In genomic region chr12:65331456-65331855, GRCh38 we compare ENCODE assay signal across 22 cellular contexts. TPM values are rescaled to one million over a fixed set of nuclear protein-coding genes. Genes with fewer than 3 reads are reported as not detected.
DNase-seq lines count a peak whose midpoint lies in the region; ATAC-seq and TF ChIP-seq lines count a peak whose summit lies in the region.
"Had no signal": no experiment of that assay in that cellular context is flagged by ENCODE, and none has a peak within 500 bp of the region (broad histone marks: within the 10 kb centered on the region; RNA-seq: fewer than 3 reads in every experiment).

No MANE protein-coding gene starts in this region.

- H3K27ac ChIP-seq in BLaER1 (no peak overlapping the region), mesenchymal stem cell (ENCODE audit: low read length, poor library complexity, severe bottlenecking) (no peak overlapping the region), trophoblast cell (ENCODE audit: low read depth, low read length) (no peak overlapping the region), smooth muscle cell (ENCODE audit: low read depth) (no peak overlapping the region)
- H3K27ac ChIP-seq: A549, GM23248 had no signal

- H3K9ac ChIP-seq in BLaER1 (no peak overlapping the region), mesenchymal stem cell (ENCODE audit: low read length) (no peak overlapping the region), trophoblast cell (ENCODE audit: low read length) (no peak overlapping the region), smooth muscle cell (ENCODE audit: low read depth) (no peak overlapping the region)
- H3K9ac ChIP-seq: GM23248 had no signal

- TF ChIP-seq CTCF in smooth muscle cell (IDR thresholded peaks at IDR 0.05; ENCODE audit: borderline replicate concordance, insufficient read depth, poor library complexity, severe bottlenecking): no peak

- H2BK120ac ChIP-seq in mesenchymal stem cell (ENCODE audit: low read depth, low read length) (no peak overlapping the region), trophoblast cell (ENCODE audit: insufficient read depth, low read length, poor library complexity) (no peak overlapping the region)

- H3K27me3 ChIP-seq in BLaER1 (no peaks in the 10 kb centered on the region), mesenchymal stem cell (ENCODE audit: control insufficient read depth in 1 of 2, insufficient read depth in 1 of 2, low read length in 2 of 2) (no peaks in the 10 kb centered on the region), trophoblast cell (ENCODE audit: insufficient read depth, low read length) (no peaks in the 10 kb centered on the region), smooth muscle cell (ENCODE audit: low read depth) (no peaks in the 10 kb centered on the region)

- H3K23ac ChIP-seq in mesenchymal stem cell (ENCODE audit: low read length in 2 of 2) (peak overlapping the region in 1 of 2 experiments; percentile 83), trophoblast cell (ENCODE audit: low read length) (no peak overlapping the region)

- H3F3A ChIP-seq in smooth muscle cell (ENCODE audit: low read depth): peaks cover 36% of the 10 kb centered on the region

- no peak overlapping the region for H4K8ac ChIP-seq in mesenchymal stem cell (ENCODE audit: low read length)
- no peak overlapping the region for H4K8ac ChIP-seq in trophoblast cell (ENCODE audit: low read depth, low read length)

- H2BK15ac ChIP-seq in mesenchymal stem cell (ENCODE audit: low read depth, poor library complexity, severe bottlenecking): no peak overlapping the region

- H3K36me3 ChIP-seq in BLaER1 (no peaks in the 10 kb centered on the region), mesenchymal stem cell (ENCODE audit: control insufficient read depth in 1 of 2, insufficient read depth in 2 of 2, low read depth in 1 of 2, low read length in 2 of 2) (peaks cover 8% of the 10 kb centered on the region in 2 experiments), trophoblast cell (ENCODE audit: control insufficient read depth in 1 of 2, insufficient read depth in 2 of 2, low read length in 2 of 2) (no peaks in the 10 kb centered on the region), smooth muscle cell (ENCODE audit: low read depth) (peaks cover 3% of the 10 kb centered on the region)
- H3K36me3 ChIP-seq: BE2C had no signal

- H2BK5ac ChIP-seq in mesenchymal stem cell (ENCODE audit: low read depth, low read length, poor library complexity, severe bottlenecking) (no peak overlapping the region), trophoblast cell (ENCODE audit: low read depth, low read length, poor library complexity) (no peak overlapping the region)

- H4K20me1 ChIP-seq in BLaER1 (no peaks in the 10 kb centered on the region), smooth muscle cell (ENCODE audit: low read depth) (no peaks in the 10 kb centered on the region)

- H3K79me1 ChIP-seq in mesenchymal stem cell (replicated peaks; ENCODE audit: low read length, poor library complexity, severe bottlenecking) (peaks cover 2% of the 10 kb centered on the region), trophoblast cell (ENCODE audit: low read length) (peaks cover 8% of the 10 kb centered on the region)

- H3K4me3 ChIP-seq in BLaER1 (no peak overlapping the region), mesenchymal stem cell (ENCODE audit: insufficient read depth in 1 of 2, low read depth in 1 of 2, low read length in 2 of 2) (no peak overlapping the region), trophoblast cell (ENCODE audit: low read depth, low read length) (no peak overlapping the region), smooth muscle cell (no peak overlapping the region)
- H3K4me3 ChIP-seq: A549, GM23248 had no signal

- ATAC-seq in HG03565 (IDR thresholded peaks at IDR 0.05; ENCODE audit: unreplicated experiment): no peak
- ATAC-seq: A549, HCT116 had no signal

- no peak overlapping the region for H2BK12ac ChIP-seq in mesenchymal stem cell (ENCODE audit: low read length in 2 of 2)
- no peak overlapping the region for H2BK12ac ChIP-seq in trophoblast cell (ENCODE audit: low read length)

- peak overlapping the region in 1 of 2 experiments; percentile 73 for H3K4ac ChIP-seq in mesenchymal stem cell (ENCODE audit: low read depth in 1 of 2, low read length in 2 of 2)
- H3K4ac ChIP-seq in trophoblast cell (ENCODE audit: low read depth, low read length): no peak overlapping the region

- H3K4me2 ChIP-seq in BLaER1: peak overlapping the region; percentile 6; the same call in 1 of the 2 replicates
- H3K4me2 ChIP-seq in mesenchymal stem cell (ENCODE audit: low read length, poor library complexity, severe bottlenecking): no peak overlapping the region
- H3K4me2 ChIP-seq in trophoblast cell (ENCODE audit: low read length): no peak overlapping the region
- no peak overlapping the region for H3K4me2 ChIP-seq in smooth muscle cell
- H3K4me2 ChIP-seq: A549 had no signal

- H3K18ac ChIP-seq in mesenchymal stem cell (ENCODE audit: low read depth in 1 of 2, low read length in 2 of 2) (peak overlapping the region in 1 of 2 experiments; percentile 57), trophoblast cell (ENCODE audit: low read length) (no peak overlapping the region)

- H2AFZ ChIP-seq in mesenchymal stem cell (ENCODE audit: low read depth, low read length) (no peak overlapping the region), trophoblast cell (ENCODE audit: insufficient read depth, low read length, poor library complexity) (no peak overlapping the region), smooth muscle cell (ENCODE audit: low read depth) (no peak overlapping the region)
- H2AFZ ChIP-seq: GM23248 had no signal

- H3K9me3 ChIP-seq in BLaER1 (peaks cover 9% of the 10 kb centered on the region), mesenchymal stem cell (ENCODE audit: control insufficient read depth, low read length) (no peaks in the 10 kb centered on the region), trophoblast cell (ENCODE audit: insufficient read depth, low read depth, low read length) (peaks cover 2% of the 10 kb centered on the region), smooth muscle cell (replicated peaks; ENCODE audit: low read depth) (no peaks in the 10 kb centered on the region)
- H3K9me3 ChIP-seq: A549, BE2C had no signal

- H3K4me1 ChIP-seq in BLaER1: peaks cover 40% of the 10 kb centered on the region
- H3K4me1 ChIP-seq in mesenchymal stem cell (ENCODE audit: control insufficient read depth, insufficient read depth, low read depth, low read length): peaks cover 4% of the 10 kb centered on the region
- H3K4me1 ChIP-seq in trophoblast cell (ENCODE audit: control insufficient read depth in 1 of 2, insufficient read depth in 2 of 2, low read length in 2 of 2): peaks cover 3 to 5% of the 10 kb centered on the region in 2 experiments
- H3K4me1 ChIP-seq in smooth muscle cell (ENCODE audit: low read depth): peaks cover 12% of the 10 kb centered on the region
- H3K4me1 ChIP-seq: BE2C had no signal

- WGBS in mesenchymal stem cell: 98% methylated on average over 8 of the region's 8 CpGs
- no CpG with 5 or more reads among the region's 8 CpGs for WGBS in trophoblast cell (ENCODE audit: extremely low coverage, insufficient coverage, insufficient read length)
- WGBS in smooth muscle cell (ENCODE audit: low lambda C conversion rate): 96% methylated on average over 8 of the region's 8 CpGs

- H2AK5ac ChIP-seq in mesenchymal stem cell (ENCODE audit: low read length, severe bottlenecking) (peak overlapping the region; percentile 31), trophoblast cell (ENCODE audit: low read length) (peak overlapping the region; percentile 50)

- H4K91ac ChIP-seq in mesenchymal stem cell (ENCODE audit: low read length) (peak overlapping the region; percentile 55), trophoblast cell (ENCODE audit: low read depth, low read length) (peak overlapping the region; percentile 2)

- H3K14ac ChIP-seq in mesenchymal stem cell (ENCODE audit: low read length in 2 of 2): peak overlapping the region in 1 of 2 experiments; percentile 11
- H3K14ac ChIP-seq in trophoblast cell (ENCODE audit: low read length): no peak overlapping the region

- H4K12ac ChIP-seq in trophoblast cell (ENCODE audit: low read depth, low read length): no peak overlapping the region

- peak; percentile 7 for DNase-seq in UCSD-AML1 (lab: John Stamatoyannopoulos, UW; ENCODE audit: unreplicated experiment)
- DNase-seq in mesenchymal stem cell: no peak
- no peak for DNase-seq in trophoblast cell
- no peak for DNase-seq in SKM-1 treated with dmso at 0.1 percent for 144 hours (lab: John Stamatoyannopoulos, UW; ENCODE audit: unreplicated experiment)
- no peak for DNase-seq in stimulated activated naive CD4-positive, alpha-beta T cell treated with Interleukin-2 at 50 U/mL for 16 hours (lab: John Stamatoyannopoulos, UW)
- no peak for DNase-seq in smooth muscle cell (lab: John Stamatoyannopoulos, UW; ENCODE audit: unreplicated experiment)
- DNase-seq: 8988T; ACHN; AML-193; BE2C; C1 segment of cervical spinal cord; Calu3; CD4-positive, alpha-beta memory T cell; COR-L47; DMS53; DMS79 treated with DMSO at 0.1 percent for 48 hours; GM23248; H9 had no signal

- H3K79me2 ChIP-seq in trophoblast cell (ENCODE audit: control insufficient read depth, insufficient read depth, low read length, poor library complexity) (peaks cover 1% of the 10 kb centered on the region), smooth muscle cell (ENCODE audit: low read depth) (no peaks in the 10 kb centered on the region)

RNA-seq across cellular contexts. Expression of gene MSRB3, which starts 53.0 kb away (rescaled TPM):
- polyA plus RNA-seq in mesenchymal stem cell (2013, experiment 1 of 2): 44.1 TPM
- 46.1 TPM for polyA plus RNA-seq in mesenchymal stem cell (2013, experiment 2 of 2)
- 12.7 TPM in 2 replicates for polyA plus RNA-seq in trophoblast cell (2013)
- total RNA-seq in smooth muscle cell: 63.1 and 91.8 TPM in 2 replicates
- polyA plus RNA-seq in smooth muscle cell: 74.6 and 107 TPM in 2 replicates
- total RNA-seq: CD4-positive, alpha-beta memory T cell had no signal
- polyA plus RNA-seq: CD4-positive, alpha-beta memory T cell had no signal
